9 cellular contexts compared by ENCODE assay signal in genomic region chr12:99704036-99704435, GRCh38. TPM values are rescaled to one million over a fixed set of nuclear protein-coding genes. Genes with fewer than 3 reads are reported as not detected.
"Had no signal": no experiment of that assay in that cellular context is flagged by ENCODE, and none has a peak within 500 bp of the region (broad histone marks: within the 10 kb centered on the region; RNA-seq: fewer than 3 reads in every experiment).

No MANE protein-coding gene starts in this region.

- DNase-seq: GM23248, GOT3, H7, HFFc6, KBM-7 had no signal

- ATAC-seq: HCT116, HepG2 had no signal

RNA-seq across cellular contexts. Expression of gene GARIN6, which starts 56.5 kb away (rescaled TPM):
- total RNA-seq: GM23248, H4, H7, HepG2, HFFc6, HT1080 had no signal
